In genomic region chr4:2045518-2045951, GRCh38 we compare ENCODE assay signal across 17 cellular contexts. TPM values are rescaled to one million over a fixed set of nuclear protein-coding genes. Genes with fewer than 3 reads are reported as not detected.
A peak's percentile ranks its signal among the peaks of the same experiment; 100 is the strongest.
DNase-seq lines count a peak whose midpoint lies in the region; ATAC-seq, FAIRE-seq and TF ChIP-seq lines count a peak whose summit lies in the region.
"Had no signal": no experiment of that assay in that cellular context is flagged by ENCODE, and none has a peak within 500 bp of the region (broad histone marks: within the 10 kb centered on the region; RNA-seq: fewer than 3 reads in every experiment).

No MANE protein-coding gene starts in this region.

- no peak overlapping the region for H2BK15ac ChIP-seq in mesenchymal stem cell (ENCODE audit: low read depth, poor library complexity, severe bottlenecking)

- H3K27ac ChIP-seq in A549 = no peak overlapping the region
- no peak overlapping the region for H3K27ac ChIP-seq in mesenchymal stem cell (ENCODE audit: low read length, poor library complexity, severe bottlenecking)
- no peak overlapping the region for H3K27ac ChIP-seq in lower lobe of right lung
- no peak overlapping the region for H3K27ac ChIP-seq in colonic mucosa

- H2AFZ ChIP-seq in mesenchymal stem cell (ENCODE audit: low read depth, low read length) = no peak overlapping the region

- H3K36me3 ChIP-seq in mesenchymal stem cell (ENCODE audit: control insufficient read depth in 1 of 2, insufficient read depth in 2 of 2, low read depth in 1 of 2, low read length in 2 of 2) = peaks cover 0 to 14% of the 10 kb centered on the region in 2 experiments
- no peaks in the 10 kb centered on the region for H3K36me3 ChIP-seq in lower lobe of right lung
- H3K36me3 ChIP-seq in colonic mucosa = no peaks in the 10 kb centered on the region

- no peak overlapping the region for H2BK5ac ChIP-seq in mesenchymal stem cell (ENCODE audit: low read depth, low read length, poor library complexity, severe bottlenecking)

- TF ChIP-seq EP300 in A549 (IDR thresholded peaks at IDR 0.05) = no peak

- H3K23ac ChIP-seq in mesenchymal stem cell (ENCODE audit: low read length in 2 of 2) = peak overlapping the region in 1 of 2 experiments; percentile 70

- no peak overlapping the region for H2AK5ac ChIP-seq in mesenchymal stem cell (ENCODE audit: low read length, severe bottlenecking)

- H4K8ac ChIP-seq in mesenchymal stem cell (ENCODE audit: low read length) = no peak overlapping the region

- CTCF ChIA-PET in A549 (lab: Yijun Ruan, JAX) = interaction anchor here (0.9 kb wide), 1 partner anchor 11 kb away, joined by 3 read pairs; no protein-coding TSS in a partner anchor

- no peak overlapping the region for H3K18ac ChIP-seq in mesenchymal stem cell (ENCODE audit: low read depth in 1 of 2, low read length in 2 of 2)

- peaks cover 14 to 38% of the 10 kb centered on the region in 2 experiments for H3K27me3 ChIP-seq in mesenchymal stem cell (ENCODE audit: control insufficient read depth in 1 of 2, insufficient read depth in 1 of 2, low read length in 2 of 2)
- H3K27me3 ChIP-seq in lower lobe of right lung (ENCODE audit: low read depth) = peaks cover 48% of the 10 kb centered on the region
- peaks cover 20% of the 10 kb centered on the region for H3K27me3 ChIP-seq in colonic mucosa

- H2BK120ac ChIP-seq in mesenchymal stem cell (ENCODE audit: low read depth, low read length) = no peak overlapping the region

- intact Hi-C loops in lower lobe of right lung (cut with DNase I) (no loop called here), colonic mucosa (cut with DNase I) (no loop called here)

- H2BK12ac ChIP-seq in mesenchymal stem cell (ENCODE audit: low read length in 2 of 2) = peak overlapping the region in 1 of 2 experiments; percentile 11

- peaks cover 8% of the 10 kb centered on the region for H3K79me1 ChIP-seq in mesenchymal stem cell (replicated peaks; ENCODE audit: low read length, poor library complexity, severe bottlenecking)

- peak overlapping the region; percentile 70 for H4K91ac ChIP-seq in mesenchymal stem cell (ENCODE audit: low read length)

- FAIRE-seq in A549 (lab: Jason Lieb, UNC) = no peak
- FAIRE-seq: GM12892, islet of Langerhans had no signal

- TF ChIP-seq POLR2A in A549 (IDR thresholded peaks at IDR 0.05; ENCODE audit: low read length) = no peak

- no peak overlapping the region for H3K4ac ChIP-seq in mesenchymal stem cell (ENCODE audit: low read depth in 1 of 2, low read length in 2 of 2)

- no peak overlapping the region for H3K14ac ChIP-seq in mesenchymal stem cell (ENCODE audit: low read length in 2 of 2)

- H3K4me1 ChIP-seq in A549 (no peaks in the 10 kb centered on the region; the same call in 2 of the 3 replicates), mesenchymal stem cell (ENCODE audit: control insufficient read depth, insufficient read depth, low read depth, low read length) (peaks cover 35% of the 10 kb centered on the region), lower lobe of right lung (peaks cover 19% of the 10 kb centered on the region), colonic mucosa (peaks cover 9% of the 10 kb centered on the region)

- no peak overlapping the region for H3K9ac ChIP-seq in mesenchymal stem cell (ENCODE audit: low read length)
- no peak overlapping the region for H3K9ac ChIP-seq in colonic mucosa (ENCODE audit: low read depth in 2 of 2, low read length in 2 of 2)

- ATAC-seq in A549 (no peak), HG02571 (IDR thresholded peaks at IDR 0.05; ENCODE audit: unreplicated experiment) (no peak), lower lobe of right lung (no peak)
- ATAC-seq: activated T-cell treated with anti-CD3 and anti-CD28 coated beads, Interleukin-2, amount 50 U/mL, for 4 hours; mucosa of descending colon had no signal

- H3K9me3 ChIP-seq in A549 (peaks cover 4% of the 10 kb centered on the region; the same call in 1 of the 3 replicates), mesenchymal stem cell (ENCODE audit: control insufficient read depth, low read length) (peaks cover 6% of the 10 kb centered on the region), lower lobe of right lung (no peaks in the 10 kb centered on the region), colonic mucosa (no peaks in the 10 kb centered on the region)
- H3K9me3 ChIP-seq: mucosa of descending colon had no signal

- WGBS in A549 (ENCODE audit: missing lambda C conversion rate) = 80% methylated on average over 10 of the region's 11 CpGs
- WGBS in mesenchymal stem cell = 95% methylated on average over 11 of the region's 11 CpGs

- in situ Hi-C loops in G401 (cut with HindIII; ENCODE audit: low sequenced_read_pairs) = no loop called here

- POLR2A ChIA-PET in A549 (lab: Yijun Ruan, JAX) = no interaction called here

- TF ChIP-seq CTCF in A549 (IDR thresholded peaks at IDR 0.05) (no peak), GM10266 (IDR thresholded peaks at IDR 0.05; ENCODE audit: control insufficient read depth, insufficient read depth, low read depth, missing control alignments) (no peak), lower lobe of right lung (IDR thresholded peaks at IDR 0.05) (no peak), colonic mucosa (IDR thresholded peaks at IDR 0.05) (no peak)

- H3K4me3 ChIP-seq in A549 (no peak overlapping the region), mesenchymal stem cell (ENCODE audit: insufficient read depth in 1 of 2, low read depth in 1 of 2, low read length in 2 of 2) (no peak overlapping the region), lower lobe of right lung (no peak overlapping the region), colonic mucosa (no peak overlapping the region)
- H3K4me3 ChIP-seq: mucosa of descending colon had no signal

- no peak overlapping the region for H3K4me2 ChIP-seq in A549
- no peak overlapping the region for H3K4me2 ChIP-seq in mesenchymal stem cell (ENCODE audit: low read length, poor library complexity, severe bottlenecking)

- DNase-seq in A549 (ENCODE audit: low read depth in 1 of 2, low spot score in 1 of 2) (no peak), G401 (ENCODE audit: low spot score) (peak; percentile 60), RKO (ENCODE audit: low spot score) (peak; percentile 32), mesenchymal stem cell (no peak), GM10266 (ENCODE audit: extremely low spot score) (no peak), lower lobe of right lung (no peak), colonic mucosa (no peak)
- DNase-seq: activated CD4-positive, CD25-positive, alpha-beta regulatory T cell treated with anti-CD3 and anti-CD28 coated beads, Interleukin-2, amount 50 U/mL, for 72 hours; activated T-cell treated with anti-CD3 and anti-CD28 coated beads, Interleukin-2, amount 50 U/mL, for 4 hours; amniotic stem cell; mucosa of descending colon; NCI-H1048; OCI-M1; stimulated activated CD4-positive, alpha-beta T cell treated with anti-CD3 and anti-CD28 coated beads, Interleukin-12 subunit alpha, Interleukin-12 subunit beta, amount 100 ng/mL, for 4 hours had no signal

- TF ChIP-seq RAD21 in A549 (conservative IDR thresholded peaks at IDR 0.05 in 1 of 2, IDR thresholded peaks at IDR 0.05 in 1 of 2) = no peak

TF ChIP-seq in A549, 52 proteins besides CTCF, POLR2A, EP300 and RAD21:
- peak; percentile 44; the same call in 1 of the 2 replicates for TF ChIP-seq PBX3 (IDR thresholded peaks at IDR 0.05)
- TF ChIP-seq TFCP2L1 (CRISPR knock-in tag; IDR thresholded peaks at IDR 0.05) = no peak

RNA-seq across cellular contexts. Expression of gene NAT8L, which starts 13.6 kb away (rescaled TPM):
- 2.6 and 3.8 TPM in 2 replicates for polyA plus RNA-seq in A549 (2011; rRNA removed)
- polyA plus RNA-seq in A549 (2012; cell fraction: cytosol; rRNA removed) = 7.5 and 9.1 TPM in 2 replicates
- 21.8 and 25.9 TPM in 2 replicates for polyA plus RNA-seq in A549 (2012; cell fraction: nucleus; rRNA removed)
- 7.7 to 8.2 TPM (median 8.2 TPM) in 3 replicates for polyA plus RNA-seq in A549 (2017; fragmentation: RNase III; extraction: RNeasy Plus Mini Kit Qiagen cat#74134 plus additional on column Dnase treatment)
- 6.8 and 8.0 TPM in 2 replicates for polyA minus RNA-seq in A549 (2011; rRNA and poly(A)+ RNA removed)
- 9.5 and 11.4 TPM in 2 replicates for total RNA-seq in G401 (2014; rRNA removed; shearing (Covaris generic))
- polyA plus RNA-seq in mesenchymal stem cell (2013, experiment 1 of 2) = 0.14 TPM
- 0.12 TPM for polyA plus RNA-seq in mesenchymal stem cell (2013, experiment 2 of 2)
- 0.24 TPM for total RNA-seq in lower lobe of right lung
- under 1 TPM; 0.11 to 0.17 TPM for total RNA-seq in colonic mucosa

RNA-seq across cellular contexts. Expression of gene NELFA, which starts 36.8 kb away (rescaled TPM):
- polyA plus RNA-seq in A549 (2011; rRNA removed) (9.3 and 11.1 TPM in 2 replicates), A549 (2017; fragmentation: RNase III; extraction: RNeasy Plus Mini Kit Qiagen cat#74134 plus additional on column Dnase treatment) (17.0 to 18.3 TPM (median 17.1 TPM) in 3 replicates)
- polyA plus RNA-seq in A549 (2012; cell fraction: cytosol; rRNA removed) = 27.2 and 28.3 TPM in 2 replicates
- polyA plus RNA-seq in A549 (2012; cell fraction: nucleus; rRNA removed) = 46.0 and 66.5 TPM in 2 replicates
- polyA minus RNA-seq in A549 (2011; rRNA and poly(A)+ RNA removed) = 5.4 and 5.9 TPM in 2 replicates
- 32.5 and 38.1 TPM in 2 replicates for total RNA-seq in G401 (2014; rRNA removed; shearing (Covaris generic))
- 14.9 TPM for polyA plus RNA-seq in mesenchymal stem cell (2013, experiment 1 of 2)
- polyA plus RNA-seq in mesenchymal stem cell (2013, experiment 2 of 2) = 15.1 TPM
- total RNA-seq in lower lobe of right lung (22.6 TPM), colonic mucosa (10 to 100 TPM; 25.7 to 41.5 TPM)

Comparison
In these comparisons a context has a peak if more than half of its experiments do, and no peak if none do; other contexts are left out.
1. DNase-seq: peak in G401 (single experiment) and RKO (single experiment); none in A549 (0 of 2), mesenchymal stem cell (single experiment), GM10266 (single experiment), lower lobe of right lung (single experiment) and colonic mucosa (single experiment).